ENCODE assay signal across 12 cellular contexts in genomic region chr7:100093925-100094486, GRCh38. TPM values are rescaled to one million over a fixed set of nuclear protein-coding genes. Genes with fewer than 3 reads are reported as not detected.
DNase-seq lines count a peak whose midpoint lies in the region; ATAC-seq, FAIRE-seq and TF ChIP-seq lines count a peak whose summit lies in the region.
"Had no signal": no experiment of that assay in that cellular context is flagged by ENCODE, and none has a peak within 500 bp of the region (broad histone marks: within the 10 kb centered on the region; RNA-seq: fewer than 3 reads in every experiment).

No MANE protein-coding gene starts in this region.

- H3K27me3 ChIP-seq in BLaER1 (no peaks in the 10 kb centered on the region), HCT116 (ENCODE audit: insufficient read depth, low read length) (no peaks in the 10 kb centered on the region), endothelial cell of umbilical vein (ENCODE audit: control insufficient read depth in 2 of 2, insufficient read depth in 2 of 2, low read length in 2 of 2) (no peaks in the 10 kb centered on the region), PC-9 (ENCODE audit: insufficient read depth, low read depth) (no peaks in the 10 kb centered on the region)

- no peak for FAIRE-seq in endothelial cell of umbilical vein (lab: Jason Lieb, UNC)
- no peak for FAIRE-seq in kidney (lab: Jason Lieb, UNC)
- FAIRE-seq: endometrium had no signal

- no peaks in the 10 kb centered on the region for H3K9me2 ChIP-seq in HCT116 (ENCODE audit: insufficient read depth)
- H3K9me2 ChIP-seq in PC-9 (ENCODE audit: insufficient read depth) = no peaks in the 10 kb centered on the region

- H3K9me1 ChIP-seq in endothelial cell of umbilical vein (replicated peaks; ENCODE audit: control insufficient read depth, extremely low read depth, insufficient read depth, low read length) = no peaks in the 10 kb centered on the region

- TF ChIP-seq CTCF in HCT116 (IDR thresholded peaks at IDR 0.05 in 2 of 3, conservative IDR thresholded peaks at IDR 0.05 in 1 of 3; ENCODE audit: borderline replicate concordance in 1 of 3, insufficient read depth in 1 of 3, low read depth in 2 of 3, low read length in 2 of 3) = no peak
- TF ChIP-seq CTCF in endothelial cell of umbilical vein (IDR thresholded peaks at IDR 0.05; ENCODE audit: extremely low read depth in 1 of 2, insufficient read depth in 1 of 2, low read depth in 1 of 2, low read length in 2 of 2) = no peak
- no peak for TF ChIP-seq CTCF in kidney (IDR thresholded peaks at IDR 0.05; ENCODE audit: borderline replicate concordance, extremely low read depth, insufficient read depth)
- no peak for TF ChIP-seq CTCF in PC-9 (conservative IDR thresholded peaks at IDR 0.05)

- H3K9me3 ChIP-seq in BLaER1 (no peaks in the 10 kb centered on the region), HCT116 (ENCODE audit: control insufficient read depth in 1 of 2, insufficient read depth in 1 of 2, low read depth in 1 of 2, low read length in 2 of 2) (no peaks in the 10 kb centered on the region), endothelial cell of umbilical vein (replicated peaks; ENCODE audit: control insufficient read depth, insufficient read depth, low read length) (no peaks in the 10 kb centered on the region), kidney (ENCODE audit: control insufficient read depth in 1 of 2, low read length in 2 of 2) (no peaks in the 10 kb centered on the region), PC-9 (ENCODE audit: insufficient read depth, low read depth) (no peaks in the 10 kb centered on the region)

- H3K79me2 ChIP-seq in HCT116 (ENCODE audit: insufficient read depth, low read length) = peaks cover 70% of the 10 kb centered on the region
- peaks cover 42% of the 10 kb centered on the region for H3K79me2 ChIP-seq in endothelial cell of umbilical vein (ENCODE audit: control insufficient read depth, insufficient read depth, low read length)
- H3K79me2 ChIP-seq in PC-9 (ENCODE audit: low read depth) = peaks cover 32% of the 10 kb centered on the region

- no peak overlapping the region for H3K27ac ChIP-seq in BLaER1
- no peak overlapping the region for H3K27ac ChIP-seq in HCT116 (ENCODE audit: low read depth, low read length)
- H3K27ac ChIP-seq in endothelial cell of umbilical vein (ENCODE audit: insufficient read depth, low read depth, low read length) = no peak overlapping the region
- H3K27ac ChIP-seq in kidney (ENCODE audit: low read depth in 2 of 2, low read length in 2 of 2) = no peak overlapping the region
- no peak overlapping the region for H3K27ac ChIP-seq in PC-9

- intact Hi-C loops in HCT116 (cut with micrococcal nuclease) (no loop called here), endothelial cell of umbilical vein (cut with micrococcal nuclease) (no loop called here), kidney (cut with DNase I) (no loop called here), PC-9 (cut with micrococcal nuclease; ENCODE audit: unreplicated experiment) (no loop called here)

- H4K20me1 ChIP-seq in BLaER1 = peaks cover 82% of the 10 kb centered on the region
- peaks cover 15% of the 10 kb centered on the region for H4K20me1 ChIP-seq in HCT116 (ENCODE audit: insufficient read depth)
- H4K20me1 ChIP-seq in endothelial cell of umbilical vein (replicated peaks; ENCODE audit: control insufficient read depth, extremely low read depth, insufficient read depth, low read length) = no peaks in the 10 kb centered on the region
- peaks cover 22% of the 10 kb centered on the region; the same call in 1 of the 2 replicates for H4K20me1 ChIP-seq in PC-9 (ENCODE audit: insufficient read depth)

- H2AFZ ChIP-seq in HCT116 (ENCODE audit: low read depth, low read length, poor library complexity, severe bottlenecking) (no peak overlapping the region), endothelial cell of umbilical vein (ENCODE audit: low read depth, low read length) (no peak overlapping the region), PC-9 (no peak overlapping the region)

- no TSS peak for BruUV-seq in HCT116 (replicated peaks; lab: Mats Ljungman, UMichigan)
- no TSS peak for BruUV-seq in endothelial cell of umbilical vein (replicated peaks; lab: Mats Ljungman, UMichigan)
- no TSS peak for BruUV-seq in PC-9 (replicated peaks; lab: Mats Ljungman, UMichigan)

- DNase-seq in HCT116 (ENCODE audit: low read depth, low spot score) (no peak), endothelial cell of umbilical vein (ENCODE audit: low read depth, low spot score) (no peak), kidney (no peak), PC-9 (no peak)
- DNase-seq: activated CD4-positive, alpha-beta T cell treated with anti-CD3 and anti-CD28 coated beads, Interleukin-2, amount 10 ng/mL, durations not matched to agents 7 days and 5 days; left cardiac atrium; NCI-H1048 had no signal

- peaks cover 96% of the 10 kb centered on the region for H3F3A ChIP-seq in PC-9 (ENCODE audit: insufficient read depth, low read depth)

- no peak for ATAC-seq in HCT116
- ATAC-seq in GM18520 (IDR thresholded peaks at IDR 0.05; ENCODE audit: unreplicated experiment) = no peak
- ATAC-seq: activated T-helper 17 cell treated with anti-CD3 and anti-CD28 coated beads, Interleukin-2, amount 50 U/mL, for 72 hours; sciatic nerve had no signal

- CTCF ChIA-PET in HCT116 (lab: Charles Lee) = no interaction called here
- CTCF ChIA-PET in endothelial cell of umbilical vein (lab: Charles Lee) = no interaction called here
- CTCF ChIA-PET in PC-9 (lab: Charles Lee) = no interaction called here

- peak overlapping the region; percentile 28; the same call in 1 of the 2 replicates for H3K9ac ChIP-seq in BLaER1
- no peak overlapping the region for H3K9ac ChIP-seq in HCT116 (ENCODE audit: low read length)
- H3K9ac ChIP-seq in endothelial cell of umbilical vein (replicated peaks; ENCODE audit: extremely low read depth, insufficient read depth, low read length) = no peak overlapping the region
- no peak overlapping the region for H3K9ac ChIP-seq in kidney (ENCODE audit: low read length in 2 of 2)

- H3K4me1 ChIP-seq in BLaER1 (peaks cover 54% of the 10 kb centered on the region), HCT116 (ENCODE audit: control insufficient read depth in 1 of 2, insufficient read depth in 2 of 2, low read length in 2 of 2) (peaks cover 0 to 16% of the 10 kb centered on the region in 2 experiments; a peak in 2 of 4 replicates), endothelial cell of umbilical vein (ENCODE audit: control insufficient read depth, extremely low read depth, insufficient read depth, low read length) (peaks cover 20% of the 10 kb centered on the region), kidney (ENCODE audit: control insufficient read depth in 1 of 2, insufficient read depth in 1 of 2, low read depth in 1 of 2, low read length in 2 of 2) (peaks cover 4 to 6% of the 10 kb centered on the region in 2 donors), PC-9 (replicated peaks; ENCODE audit: insufficient read depth) (peaks cover 13% of the 10 kb centered on the region; the same call in 1 of the 2 replicates)

- TF ChIP-seq POLR2A in HCT116 (IDR thresholded peaks at IDR 0.05; ENCODE audit: borderline replicate concordance, extremely low read depth, insufficient read depth, insufficient read length) (no peak), endothelial cell of umbilical vein (IDR thresholded peaks at IDR 0.05; ENCODE audit: low read depth, low read length) (no peak)

- no peak for TF ChIP-seq RAD21 in HCT116 (IDR thresholded peaks at IDR 0.05; ENCODE audit: low read depth)

- RAD21 ChIA-PET in HCT116 (lab: Charles Lee; ENCODE audit: low non-redundant PET in 1 of 2, low total read pairs in 2 of 2, uncharacterized antibody in 2 of 2, unreplicated experiment in 2 of 2) = no interaction called here

- dilution Hi-C loops in endothelial cell of umbilical vein (cut with MboI; ENCODE audit: extremely low pct_ligation_motif_present, low sequenced_read_pairs) = no loop called here

- no peak overlapping the region for H3K4me3 ChIP-seq in BLaER1
- no peak overlapping the region for H3K4me3 ChIP-seq in HCT116 (replicated peaks in 1 of 2; ENCODE audit: low read depth in 1 of 2, low read length in 2 of 2)
- H3K4me3 ChIP-seq in endothelial cell of umbilical vein (replicated peaks in 1 of 3; ENCODE audit: insufficient read depth in 1 of 3, low read depth in 1 of 3, low read length in 3 of 3) = no peak overlapping the region
- H3K4me3 ChIP-seq in kidney (ENCODE audit: low read length in 2 of 2) = no peak overlapping the region
- H3K4me3 ChIP-seq in PC-9 = no peak overlapping the region

- POLR2A ChIA-PET in HCT116 (lab: Charles Lee) (no interaction called here), endothelial cell of umbilical vein (lab: Charles Lee) (no interaction called here), PC-9 (lab: Charles Lee; ENCODE audit: unreplicated experiment) (no interaction called here)

- H3K4me2 ChIP-seq in BLaER1 (no peak overlapping the region), HCT116 (ENCODE audit: low read length) (no peak overlapping the region), endothelial cell of umbilical vein (ENCODE audit: insufficient read depth, low read length) (no peak overlapping the region), PC-9 (no peak overlapping the region)

- peaks cover 92% of the 10 kb centered on the region for H3K36me3 ChIP-seq in BLaER1
- peaks cover 60 to 81% of the 10 kb centered on the region in 2 experiments for H3K36me3 ChIP-seq in HCT116 (ENCODE audit: control insufficient read depth in 1 of 2, insufficient read depth in 2 of 2, low read length in 2 of 2)
- H3K36me3 ChIP-seq in endothelial cell of umbilical vein (ENCODE audit: control insufficient read depth in 2 of 2, extremely low read depth in 1 of 2, insufficient read depth in 2 of 2, low read length in 2 of 2) = peaks cover 51 to 57% of the 10 kb centered on the region in 2 experiments
- peaks cover 53 to 76% of the 10 kb centered on the region in 2 donors for H3K36me3 ChIP-seq in kidney (ENCODE audit: control insufficient read depth in 1 of 2, insufficient read depth in 2 of 2, low read length in 2 of 2)
- H3K36me3 ChIP-seq in PC-9 (ENCODE audit: low read depth) = peaks cover 42% of the 10 kb centered on the region

RNA-seq across cellular contexts. Expression of gene COPS6, which starts 5.2 kb away (rescaled TPM):
- 126 TPM for total RNA-seq in HCT116 (2021; ENCODE audit: unreplicated experiment)
- 136 and 154 TPM in 2 replicates for polyA plus RNA-seq in HCT116 (2012)
- 168 and 188 TPM in 2 replicates for total RNA-seq in endothelial cell of umbilical vein
- polyA plus RNA-seq in endothelial cell of umbilical vein = 251 and 268 TPM in 2 replicates
- polyA plus RNA-seq in endothelial cell of umbilical vein (2011; cell fraction: cytosol; rRNA removed) = 257 and 331 TPM in 2 replicates
- 152 and 181 TPM in 2 replicates for polyA plus RNA-seq in endothelial cell of umbilical vein (2011; cell fraction: nucleus; rRNA removed)
- polyA plus RNA-seq in endothelial cell of umbilical vein (2012) = 169 and 251 TPM in 2 replicates
- 230 and 233 TPM in 2 replicates for polyA minus RNA-seq in endothelial cell of umbilical vein
- 122 TPM for polyA minus RNA-seq in endothelial cell of umbilical vein (2011; cell fraction: cytosol; rRNA and poly(A)+ RNA removed)
- polyA minus RNA-seq in endothelial cell of umbilical vein (2011; cell fraction: nucleus; rRNA and poly(A)+ RNA removed) = 46.3 and 64.6 TPM in 2 replicates
- 89.1 TPM for total RNA-seq in kidney
- 166 TPM for polyA plus RNA-seq in kidney (ENCODE audit: insufficient read depth, low read depth, low replicate concordance)
- 120 and 145 TPM in 2 replicates for total RNA-seq in PC-9 (2021)

RNA-seq across cellular contexts. Expression of gene MCM7, which starts 7.2 kb away (rescaled TPM):
- total RNA-seq in HCT116 (2021; ENCODE audit: unreplicated experiment) (387 TPM), endothelial cell of umbilical vein (183 and 187 TPM in 2 replicates), kidney (47.2 TPM), PC-9 (2021) (195 and 238 TPM in 2 replicates)
- 273 and 296 TPM in 2 replicates for polyA plus RNA-seq in HCT116 (2012)
- polyA plus RNA-seq in endothelial cell of umbilical vein (145 and 156 TPM in 2 replicates), kidney (ENCODE audit: insufficient read depth, low read depth, low replicate concordance) (21.0 TPM)
- 128 and 148 TPM in 2 replicates for polyA plus RNA-seq in endothelial cell of umbilical vein (2011; cell fraction: cytosol; rRNA removed)
- polyA plus RNA-seq in endothelial cell of umbilical vein (2011; cell fraction: nucleus; rRNA removed) = 575 and 612 TPM in 2 replicates
- 68.4 and 119 TPM in 2 replicates for polyA plus RNA-seq in endothelial cell of umbilical vein (2012)
- 123 and 162 TPM in 2 replicates for polyA minus RNA-seq in endothelial cell of umbilical vein
- 332 TPM for polyA minus RNA-seq in endothelial cell of umbilical vein (2011; cell fraction: cytosol; rRNA and poly(A)+ RNA removed)
- 151 and 168 TPM in 2 replicates for polyA minus RNA-seq in endothelial cell of umbilical vein (2011; cell fraction: nucleus; rRNA and poly(A)+ RNA removed)

RNA-seq across cellular contexts. Expression of gene AP4M1, which starts 7.4 kb away (rescaled TPM):
- total RNA-seq in HCT116 (2021; ENCODE audit: unreplicated experiment) = 20.0 TPM
- polyA plus RNA-seq in HCT116 (2012) = 11.9 and 13.8 TPM in 2 replicates
- total RNA-seq in endothelial cell of umbilical vein = 20.5 and 22.7 TPM in 2 replicates
- polyA plus RNA-seq in endothelial cell of umbilical vein = 27.4 and 31.4 TPM in 2 replicates
- polyA plus RNA-seq in endothelial cell of umbilical vein (2011; cell fraction: cytosol; rRNA removed) = 20.7 and 21.5 TPM in 2 replicates
- polyA plus RNA-seq in endothelial cell of umbilical vein (2011; cell fraction: nucleus; rRNA removed) = 57.4 and 65.9 TPM in 2 replicates
- polyA plus RNA-seq in endothelial cell of umbilical vein (2012) = 25.9 and 28.9 TPM in 2 replicates
- polyA minus RNA-seq in endothelial cell of umbilical vein = 22.9 and 24.5 TPM in 2 replicates
- 10.0 TPM for polyA minus RNA-seq in endothelial cell of umbilical vein (2011; cell fraction: cytosol; rRNA and poly(A)+ RNA removed)
- polyA minus RNA-seq in endothelial cell of umbilical vein (2011; cell fraction: nucleus; rRNA and poly(A)+ RNA removed) = 13.7 and 17.7 TPM in 2 replicates
- total RNA-seq in kidney = 22.8 TPM
- polyA plus RNA-seq in kidney (ENCODE audit: insufficient read depth, low read depth, low replicate concordance) = 16.4 TPM
- 18.1 and 26.2 TPM in 2 replicates for total RNA-seq in PC-9 (2021)

RNA-seq across cellular contexts. Expression of gene ZNF3, which starts 12.5 kb away (rescaled TPM):
- total RNA-seq in HCT116 (2021; ENCODE audit: unreplicated experiment) (28.2 TPM), endothelial cell of umbilical vein (30.9 and 31.1 TPM in 2 replicates), kidney (30.8 TPM), PC-9 (2021) (35.2 and 39.0 TPM in 2 replicates)
- polyA plus RNA-seq in HCT116 (2012) = 14.5 and 16.0 TPM in 2 replicates
- polyA plus RNA-seq in endothelial cell of umbilical vein (20.1 and 21.8 TPM in 2 replicates), kidney (ENCODE audit: insufficient read depth, low read depth, low replicate concordance) (15.8 TPM)
- polyA plus RNA-seq in endothelial cell of umbilical vein (2011; cell fraction: cytosol; rRNA removed) = 16.4 and 18.1 TPM in 2 replicates
- 92.5 and 96.6 TPM in 2 replicates for polyA plus RNA-seq in endothelial cell of umbilical vein (2011; cell fraction: nucleus; rRNA removed)
- polyA plus RNA-seq in endothelial cell of umbilical vein (2012) = 16.4 and 21.6 TPM in 2 replicates
- 44.7 and 59.7 TPM in 2 replicates for polyA minus RNA-seq in endothelial cell of umbilical vein
- 8.2 TPM for polyA minus RNA-seq in endothelial cell of umbilical vein (2011; cell fraction: cytosol; rRNA and poly(A)+ RNA removed)
- polyA minus RNA-seq in endothelial cell of umbilical vein (2011; cell fraction: nucleus; rRNA and poly(A)+ RNA removed) = 57.9 and 89.1 TPM in 2 replicates

RNA-seq across cellular contexts. Expression of gene TAF6, which starts 25.2 kb away (rescaled TPM):
- total RNA-seq in HCT116 (2021; ENCODE audit: unreplicated experiment) = 67.4 TPM
- polyA plus RNA-seq in HCT116 (2012) = 54.4 and 55.3 TPM in 2 replicates
- total RNA-seq in endothelial cell of umbilical vein = 64.6 and 67.3 TPM in 2 replicates
- 32.7 and 34.1 TPM in 2 replicates for polyA plus RNA-seq in endothelial cell of umbilical vein
- polyA plus RNA-seq in endothelial cell of umbilical vein (2011; cell fraction: cytosol; rRNA removed) = 27.6 and 28.5 TPM in 2 replicates
- 54.1 and 58.7 TPM in 2 replicates for polyA plus RNA-seq in endothelial cell of umbilical vein (2011; cell fraction: nucleus; rRNA removed)
- 42.1 and 45.9 TPM in 2 replicates for polyA plus RNA-seq in endothelial cell of umbilical vein (2012)
- 40.3 and 57.7 TPM in 2 replicates for polyA minus RNA-seq in endothelial cell of umbilical vein
- polyA minus RNA-seq in endothelial cell of umbilical vein (2011; cell fraction: cytosol; rRNA and poly(A)+ RNA removed) = 21.2 TPM
- 18.0 TPM in 2 replicates for polyA minus RNA-seq in endothelial cell of umbilical vein (2011; cell fraction: nucleus; rRNA and poly(A)+ RNA removed)
- total RNA-seq in kidney = 62.7 TPM
- polyA plus RNA-seq in kidney (ENCODE audit: insufficient read depth, low read depth, low replicate concordance) = 41.3 TPM
- 91.4 and 108 TPM in 2 replicates for total RNA-seq in PC-9 (2021)
